ENCODE assay signal across 12 cellular contexts in the genomic region with DNA sequence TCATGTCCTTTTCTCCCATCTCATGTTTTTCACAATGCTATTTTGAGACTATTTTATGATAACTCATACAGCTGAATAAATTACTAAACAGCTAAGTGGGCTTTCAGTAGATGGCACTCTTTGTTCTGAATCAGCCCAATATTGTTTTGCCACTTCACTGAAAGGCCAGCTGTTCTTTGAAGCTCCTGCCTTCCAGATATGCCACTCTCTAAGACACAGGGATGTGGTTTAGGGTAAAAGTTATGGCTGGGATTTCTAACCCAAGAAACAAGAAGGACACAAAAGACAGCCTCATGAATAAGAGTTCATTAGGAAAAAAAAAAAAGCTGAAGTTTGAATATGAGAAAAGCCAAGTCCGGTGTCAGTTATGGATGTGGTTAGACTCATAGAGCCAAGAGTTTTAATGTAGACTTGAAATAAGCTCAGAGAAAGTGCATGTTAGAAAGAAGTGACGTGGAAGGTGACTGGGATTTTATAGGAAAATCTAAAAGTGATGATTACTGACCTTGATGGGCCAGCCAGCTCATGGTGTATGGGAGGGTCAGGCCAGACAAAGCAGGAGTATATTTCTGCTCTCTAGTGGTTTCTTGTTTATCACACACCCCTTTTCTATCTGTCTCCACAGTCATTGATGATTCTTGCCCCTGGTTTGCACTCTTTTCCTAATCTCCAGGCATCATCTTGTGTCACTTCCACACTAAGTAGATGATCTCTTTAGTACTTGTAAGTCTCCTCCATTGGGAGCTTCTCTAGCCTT.
A peak's percentile ranks its signal among the peaks of the same experiment; 100 is the strongest.
DNase-seq lines count a peak whose midpoint lies in the region; ATAC-seq and TF ChIP-seq lines count a peak whose summit lies in the region.
"Had no signal": no experiment of that assay in that cellular context is flagged by ENCODE, and none has a peak within 500 bp of the region (broad histone marks: within the 10 kb centered on the region; RNA-seq: fewer than 3 reads in every experiment).

No MANE protein-coding gene starts in this region.

- TF ChIP-seq EP300 in SK-N-SH (IDR thresholded peaks at IDR 0.05; ENCODE audit: borderline replicate concordance in 1 of 2, low read depth in 1 of 2, low read length in 1 of 2), result no peak

- WGBS in SK-N-SH (ENCODE audit: low lambda C conversion rate), result 87% methylated on average over 2 of the region's 2 CpGs

- intact Hi-C loops in Right ventricle myocardium inferior (cut with DNase I), result loop anchor here (10.0 kb wide), 1 partner anchor 502 kb away; no protein-coding TSS in a partner anchor

- no peak overlapping the region for H3K27ac ChIP-seq in right atrium auricular region
- no peak overlapping the region for H3K27ac ChIP-seq in SK-N-SH (ENCODE audit: low read depth in 2 of 2, low read length in 1 of 2)

- no peak overlapping the region for H3K9ac ChIP-seq in SK-N-SH

- POLR2A ChIA-PET in SK-N-SH (lab: Yijun Ruan, JAX), result no interaction called here

- peak; percentile 74 for TF ChIP-seq RAD21 in SK-N-SH (IDR thresholded peaks at IDR 0.05; ENCODE audit: low read length)

- no peaks in the 10 kb centered on the region for H3K36me3 ChIP-seq in right atrium auricular region
- no peaks in the 10 kb centered on the region for H3K36me3 ChIP-seq in SK-N-SH (replicated peaks in 1 of 2; ENCODE audit: control insufficient read depth in 1 of 2, insufficient read depth in 2 of 2, low read length in 1 of 2)

- ATAC-seq in Right ventricle myocardium inferior, result no peak
- ATAC-seq in GM21529 (IDR thresholded peaks at IDR 0.05; ENCODE audit: unreplicated experiment), result no peak
- no peak for ATAC-seq in HG03442 (IDR thresholded peaks at IDR 0.05; ENCODE audit: unreplicated experiment)
- ATAC-seq in HG03460 (IDR thresholded peaks at IDR 0.05; ENCODE audit: unreplicated experiment), result no peak
- ATAC-seq: naive thymus-derived CD4-positive, alpha-beta T cell had no signal

- DNase-seq in right atrium auricular region (ENCODE audit: low spot score) (no peak), Right ventricle myocardium inferior (ENCODE audit: missing footprints) (no peak), SK-N-SH (no peak), foreskin fibroblast (peak; percentile 42 to 72)
- DNase-seq in activated T-cell treated with anti-CD3 and anti-CD28 coated beads, Interleukin-2, amount 50 U/mL, for 24 hours, result no peak
- DNase-seq: DMS79; MM.1S; naive thymus-derived CD4-positive, alpha-beta T cell; T-helper 2 cell had no signal

- no peaks in the 10 kb centered on the region for H3K4me1 Mint-ChIP-seq in activated T-cell treated with anti-CD3 and anti-CD28 coated beads, Interleukin-2, amount 50 U/mL, for 24 hours (ENCODE audit: low read depth)
- H3K4me1 Mint-ChIP-seq: naive thymus-derived CD4-positive, alpha-beta T cell had no signal

- CTCF ChIA-PET in SK-N-SH (lab: Yijun Ruan, JAX), result interaction anchor here (0.9 to 1.2 kb wide), 2 partner anchors 181 to 401 kb away, joined by 3 read pairs; no protein-coding TSS in a partner anchor

- peaks cover 4% of the 10 kb centered on the region for H3F3A ChIP-seq in SK-N-SH (replicated peaks; ENCODE audit: insufficient read depth)

- no peak overlapping the region for H3K4me2 ChIP-seq in SK-N-SH

- H3K27me3 Mint-ChIP-seq in activated T-cell treated with anti-CD3 and anti-CD28 coated beads, Interleukin-2, amount 50 U/mL, for 24 hours, result no peaks in the 10 kb centered on the region
- H3K27me3 Mint-ChIP-seq: naive thymus-derived CD4-positive, alpha-beta T cell had no signal

- no peak overlapping the region for H3K4me3 ChIP-seq in right atrium auricular region
- no peak overlapping the region for H3K4me3 ChIP-seq in SK-N-SH (ENCODE audit: low read depth in 2 of 2, low read length in 1 of 2)
- H3K4me3 ChIP-seq in foreskin fibroblast (ENCODE audit: low read depth in 1 of 2, low read length in 2 of 2), result no peak overlapping the region

- no peak overlapping the region for H2AFZ ChIP-seq in SK-N-SH (ENCODE audit: low read depth)

- no peaks in the 10 kb centered on the region for H3K79me2 ChIP-seq in SK-N-SH (ENCODE audit: insufficient read depth)

- H3K27ac Mint-ChIP-seq in activated T-cell treated with anti-CD3 and anti-CD28 coated beads, Interleukin-2, amount 50 U/mL, for 24 hours, result no peak overlapping the region
- H3K27ac Mint-ChIP-seq: naive thymus-derived CD4-positive, alpha-beta T cell had no signal

- H4K20me1 ChIP-seq in SK-N-SH (ENCODE audit: insufficient read depth), result no peaks in the 10 kb centered on the region

- no peaks in the 10 kb centered on the region for H3K36me3 Mint-ChIP-seq in activated T-cell treated with anti-CD3 and anti-CD28 coated beads, Interleukin-2, amount 50 U/mL, for 24 hours (ENCODE audit: low read depth)
- H3K36me3 Mint-ChIP-seq: naive thymus-derived CD4-positive, alpha-beta T cell had no signal

- no peaks in the 10 kb centered on the region for H3K9me2 ChIP-seq in SK-N-SH

- H3K4me3 Mint-ChIP-seq in activated T-cell treated with anti-CD3 and anti-CD28 coated beads, Interleukin-2, amount 50 U/mL, for 24 hours, result no peak overlapping the region
- H3K4me3 Mint-ChIP-seq: naive thymus-derived CD4-positive, alpha-beta T cell had no signal

- no peaks in the 10 kb centered on the region for H3K27me3 ChIP-seq in right atrium auricular region
- no peaks in the 10 kb centered on the region for H3K27me3 ChIP-seq in SK-N-SH (ENCODE audit: insufficient read depth)

- TF ChIP-seq CTCF in right atrium auricular region (IDR thresholded peaks at IDR 0.05), result peak; percentile 22 to 57
- TF ChIP-seq CTCF in SK-N-SH (IDR thresholded peaks at IDR 0.05), result peak; percentile 55
- TF ChIP-seq CTCF in foreskin fibroblast (IDR thresholded peaks at IDR 0.05; ENCODE audit: low read depth, low read length), result peak; percentile 38

- no peaks in the 10 kb centered on the region for H3K9me3 ChIP-seq in right atrium auricular region
- H3K9me3 ChIP-seq in SK-N-SH, result no peaks in the 10 kb centered on the region

- H3K4me1 ChIP-seq in right atrium auricular region (no peaks in the 10 kb centered on the region), SK-N-SH (ENCODE audit: control insufficient read depth in 1 of 2, insufficient read depth in 2 of 2, low read depth in 1 of 2, low read length in 1 of 2) (peaks cover 0 to 2% of the 10 kb centered on the region in 2 experiments; a peak in 2 of 4 replicates)

- H3K9me3 Mint-ChIP-seq in activated T-cell treated with anti-CD3 and anti-CD28 coated beads, Interleukin-2, amount 50 U/mL, for 24 hours, result peaks cover 2% of the 10 kb centered on the region

TF ChIP-seq in SK-N-SH, 30 proteins besides CTCF, POLR2A, EP300 and RAD21:
- TF ChIP-seq SMC3 (IDR thresholded peaks at IDR 0.05; ENCODE audit: low read depth, low read length) (peak; percentile 67), TCF12 (IDR thresholded peaks at IDR 0.05) (peak; percentile 24; the same call in 1 of the 2 replicates), RFX5 (IDR thresholded peaks at IDR 0.05; ENCODE audit: low read length) (no peak)

Comparison
In these comparisons a context has a peak if more than half of its experiments do, and no peak if none do; other contexts are left out.
1. DNase-seq: peak in foreskin fibroblast (2 of 2); none in right atrium auricular region (single experiment), Right ventricle myocardium inferior (single experiment), SK-N-SH (single experiment) and activated T-cell treated with anti-CD3 and anti-CD28 coated beads, Interleukin-2, amount 50 U/mL, for 24 hours (single experiment).
2. Peak in every context shown above with its lines, with median percentiles within 50 percentile points of each other: CTCF ChIP-seq.